In the genomic region with DNA sequence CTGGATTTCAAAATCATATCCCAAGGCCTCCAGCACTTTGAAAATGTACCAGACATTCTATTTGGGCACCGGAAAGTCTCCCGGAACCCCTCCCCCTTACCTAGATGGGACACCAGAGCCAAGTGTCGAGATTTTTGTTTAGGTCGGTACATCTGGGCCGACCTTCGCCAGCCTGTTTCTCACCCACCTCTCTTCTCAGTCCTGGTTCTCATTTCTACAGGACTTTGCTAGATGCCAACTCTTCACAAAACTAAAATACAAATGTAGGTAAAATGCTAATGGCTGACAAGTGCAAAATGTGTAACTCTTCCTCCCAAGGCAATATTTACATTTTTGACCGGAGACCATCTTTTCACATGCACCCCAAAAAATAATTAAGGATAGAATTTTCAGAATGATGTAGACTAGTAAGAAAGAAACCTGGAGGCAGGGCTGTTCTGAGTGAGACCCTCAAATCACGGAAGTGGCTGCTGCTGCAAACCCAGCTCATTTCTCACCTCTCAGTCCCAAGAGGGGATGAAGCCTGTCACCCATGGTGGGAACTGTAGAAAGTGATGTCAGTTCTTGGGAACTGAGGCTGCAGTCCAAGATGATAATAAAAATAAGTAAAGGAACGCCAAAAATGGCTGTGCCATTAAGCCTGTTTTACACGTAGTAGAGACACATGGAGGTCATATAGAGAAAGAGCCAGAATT, we compare ENCODE assay signal across 8 cellular contexts. TPM values are rescaled to one million over a fixed set of nuclear protein-coding genes. Genes with fewer than 3 reads are reported as not detected.
DNase-seq lines count a peak whose midpoint lies in the region; ATAC-seq and TF ChIP-seq lines count a peak whose summit lies in the region.
"Not testable (repeated sequence)": the region's sequence is repeated elsewhere in the genome, so short reads cannot be mapped to it uniquely, and the experiment has no call there.

No MANE protein-coding gene starts in this region.

- ATAC-seq in GM21576 (IDR thresholded peaks at IDR 0.05; ENCODE audit: unreplicated experiment) = peak; percentile 7
- not testable (repeated sequence) for ATAC-seq in central memory CD8-positive, alpha-beta T cell (replicated peaks; ENCODE audit: extremely low read depth, poor library complexity, severe bottlenecking); right cardiac atrium

- TF ChIP-seq CTCF in KMS-11 (conservative IDR thresholded peaks at IDR 0.05; ENCODE audit: low read depth, low read length) = 0 out of 2 replicates have a peak, but pooled peaks have one; percentile 13
- TF ChIP-seq CTCF in nephron progenitor cell (IDR thresholded peaks at IDR 0.05) = not testable (repeated sequence)

- not testable (repeated sequence) for H3K27me3 Mint-ChIP-seq in CD4-positive, alpha-beta memory T cell; activated CD4-positive, alpha-beta T cell treated with anti-CD3 and anti-CD28 coated beads, Interleukin-2, amount 10 ng/mL, durations not matched to agents 7 days and 5 days; central memory CD8-positive, alpha-beta T cell
- H3K27me3 Mint-ChIP-seq in nephron progenitor cell (ENCODE audit: low read depth, poor library complexity) = peaks cover 16% of the 10 kb centered on the region

- intact Hi-C loops in CD4-positive, alpha-beta memory T cell (cut with micrococcal nuclease) = loop anchor here (1.0 to 5.0 kb wide), 4 partner anchors 15 to 405 kb away; a partner anchor contains a TSS
- intact Hi-C loops in right cardiac atrium (cut with DNase I) = loop anchor here in 1 of 4 donors (5.0 kb wide), 1 partner anchor 50 kb away; a partner anchor contains a TSS

- peaks cover 5 to 15% (median 8%) of the 10 kb centered on the region in 4 donors for H3K4me1 Mint-ChIP-seq in CD4-positive, alpha-beta memory T cell
- H3K4me1 Mint-ChIP-seq in activated CD4-positive, alpha-beta T cell treated with anti-CD3 and anti-CD28 coated beads, Interleukin-2, amount 10 ng/mL, durations not matched to agents 7 days and 5 days = peaks cover 21% of the 10 kb centered on the region
- H3K4me1 Mint-ChIP-seq in central memory CD8-positive, alpha-beta T cell; nephron progenitor cell: not testable (repeated sequence)

- peak overlapping the region; percentile 79 to 94 (median 88) for H3K27ac Mint-ChIP-seq in CD4-positive, alpha-beta memory T cell
- H3K27ac Mint-ChIP-seq in activated CD4-positive, alpha-beta T cell treated with anti-CD3 and anti-CD28 coated beads, Interleukin-2, amount 10 ng/mL, durations not matched to agents 7 days and 5 days = peak overlapping the region; percentile 88
- H3K27ac Mint-ChIP-seq in central memory CD8-positive, alpha-beta T cell (ENCODE audit: low read depth) = peak overlapping the region; percentile 84
- peak overlapping the region; percentile 88 for H3K27ac Mint-ChIP-seq in nephron progenitor cell

- H3K36me3 ChIP-seq in CD4-positive, alpha-beta memory T cell (ENCODE audit: insufficient read depth, low read length); KMS-11 (ENCODE audit: insufficient read depth); subcutaneous abdominal adipose tissue (ENCODE audit: control insufficient read depth in 5 of 5, insufficient read depth in 5 of 5, low read length in 5 of 5): not testable (repeated sequence)

- H3K4me3 ChIP-seq in CD4-positive, alpha-beta memory T cell (ENCODE audit: low read length in 2 of 2) = peak overlapping the region in 1 of 2 donors; percentile 73
- not testable (repeated sequence) for H3K4me3 ChIP-seq in KMS-11 (IDR thresholded peaks at IDR 0.05; ENCODE audit: insufficient read depth, low read depth, low read length)
- peak overlapping the region; percentile 23 for H3K4me3 ChIP-seq in right cardiac atrium (ENCODE audit: low read length)
- peak overlapping the region; percentile 70 to 80 (median 75) for H3K4me3 ChIP-seq in subcutaneous abdominal adipose tissue (ENCODE audit: low read depth in 1 of 5, low read length in 5 of 5)

- H3K9me3 Mint-ChIP-seq in CD4-positive, alpha-beta memory T cell = peaks cover 0 to 12% (median 9%) of the 10 kb centered on the region in 8 donors
- H3K9me3 Mint-ChIP-seq in activated CD4-positive, alpha-beta T cell treated with anti-CD3 and anti-CD28 coated beads, Interleukin-2, amount 10 ng/mL, durations not matched to agents 7 days and 5 days = peaks cover 16% of the 10 kb centered on the region
- H3K9me3 Mint-ChIP-seq in central memory CD8-positive, alpha-beta T cell = not testable (repeated sequence)
- H3K9me3 Mint-ChIP-seq in nephron progenitor cell = peaks cover 16% of the 10 kb centered on the region

- POLR2A ChIA-PET in CD4-positive, alpha-beta memory T cell (lab: Charles Lee; ENCODE audit: partially characterized antibody); activated CD4-positive, alpha-beta T cell treated with anti-CD3 and anti-CD28 coated beads, Interleukin-2, amount 10 ng/mL, durations not matched to agents 7 days and 5 days (lab: Charles Lee): not testable (repeated sequence)

- WGBS in right cardiac atrium = 41% methylated on average over 10 of the region's 10 CpGs

- peak overlapping the region; percentile 87 to 100 (median 96) for H3K4me3 Mint-ChIP-seq in CD4-positive, alpha-beta memory T cell
- peak overlapping the region; percentile 87 for H3K4me3 Mint-ChIP-seq in activated CD4-positive, alpha-beta T cell treated with anti-CD3 and anti-CD28 coated beads, Interleukin-2, amount 10 ng/mL, durations not matched to agents 7 days and 5 days
- peak overlapping the region; percentile 92 for H3K4me3 Mint-ChIP-seq in central memory CD8-positive, alpha-beta T cell
- peak overlapping the region; percentile 94 for H3K4me3 Mint-ChIP-seq in nephron progenitor cell

- H4K20me1 ChIP-seq in KMS-11 (ENCODE audit: insufficient read depth) = not testable (repeated sequence)

- H3K9me3 ChIP-seq in CD4-positive, alpha-beta memory T cell (ENCODE audit: control insufficient read depth in 1 of 2, low read length in 2 of 2); right cardiac atrium (ENCODE audit: control insufficient read depth, low read length); subcutaneous abdominal adipose tissue (ENCODE audit: control insufficient read depth in 5 of 5, low read length in 5 of 5): not testable (repeated sequence)

- not testable (repeated sequence) for H3K36me3 Mint-ChIP-seq in CD4-positive, alpha-beta memory T cell; central memory CD8-positive, alpha-beta T cell (ENCODE audit: insufficient read depth); nephron progenitor cell (ENCODE audit: low read depth)
- peaks cover 10% of the 10 kb centered on the region for H3K36me3 Mint-ChIP-seq in activated CD4-positive, alpha-beta T cell treated with anti-CD3 and anti-CD28 coated beads, Interleukin-2, amount 10 ng/mL, durations not matched to agents 7 days and 5 days (ENCODE audit: low read depth)

- not testable (repeated sequence) for H3K27me3 ChIP-seq in CD4-positive, alpha-beta memory T cell (ENCODE audit: insufficient read depth, low read length); KMS-11 (ENCODE audit: insufficient read depth, low read depth); right cardiac atrium (ENCODE audit: control insufficient read depth, insufficient read depth); subcutaneous abdominal adipose tissue (ENCODE audit: control insufficient read depth in 5 of 5, insufficient read depth in 4 of 5, low read length in 5 of 5)

- DNase-seq in CD4-positive, alpha-beta memory T cell; activated CD4-positive, alpha-beta T cell treated with anti-CD3 and anti-CD28 coated beads, Interleukin-2, amount 10 ng/mL, durations not matched to agents 7 days and 5 days; central memory CD8-positive, alpha-beta T cell (ENCODE audit: low spot score in 2 of 2); right cardiac atrium; nephron progenitor cell: not testable (repeated sequence)

- H3K79me2 ChIP-seq in KMS-11 (ENCODE audit: insufficient read depth, low read depth) = not testable (repeated sequence)

- peak overlapping the region; percentile 67; the same call in 1 of the 2 replicates for H2AFZ ChIP-seq in KMS-11 (ENCODE audit: low read depth)

- H3K4me1 ChIP-seq in CD4-positive, alpha-beta memory T cell (ENCODE audit: insufficient read depth, low read length); KMS-11 (ENCODE audit: low read depth, poor library complexity, severe bottlenecking); right cardiac atrium (ENCODE audit: control insufficient read depth, insufficient read depth, low read length): not testable (repeated sequence)
- H3K4me1 ChIP-seq in subcutaneous abdominal adipose tissue (ENCODE audit: control insufficient read depth in 5 of 5, insufficient read depth in 5 of 5, low read length in 5 of 5) = peaks cover 0 to 23% (median 11%) of the 10 kb centered on the region in 5 donors

- CTCF ChIA-PET in CD4-positive, alpha-beta memory T cell (lab: Charles Lee; ENCODE audit: partially characterized antibody) = interaction anchor here (1.0 kb wide), 1 partner anchor 21 kb away, joined by 4 read pairs; no protein-coding TSS in a partner anchor
- CTCF ChIA-PET in activated CD4-positive, alpha-beta T cell treated with anti-CD3 and anti-CD28 coated beads, Interleukin-2, amount 10 ng/mL, durations not matched to agents 7 days and 5 days (lab: Charles Lee) = interaction anchor here (1.0 kb wide), 1 partner anchor 53 kb away, joined by 3 read pairs; no protein-coding TSS in a partner anchor

- H3K9ac ChIP-seq in KMS-11 (peak overlapping the region; percentile 37; the same call in 1 of the 2 replicates), subcutaneous abdominal adipose tissue (ENCODE audit: low read length in 5 of 5) (peak overlapping the region in 3 of 5 donors; percentile 74 to 85 (median 76))

- H3K27ac ChIP-seq in CD4-positive, alpha-beta memory T cell (ENCODE audit: low read depth, low read length) = not testable (repeated sequence)
- peak overlapping the region; percentile 35; the same call in 1 of the 2 replicates for H3K27ac ChIP-seq in KMS-11
- H3K27ac ChIP-seq in right cardiac atrium (ENCODE audit: low read length) = peak overlapping the region; percentile 67
- H3K27ac ChIP-seq in subcutaneous abdominal adipose tissue (ENCODE audit: low read depth, low read length) = peak overlapping the region; percentile 78

- peak overlapping the region; percentile 25; the same call in 1 of the 2 replicates for H3K4me2 ChIP-seq in KMS-11

RNA-seq across cellular contexts. Expression of a gene that starts 14.7 kb away (rescaled TPM):
- total RNA-seq in CD4-positive, alpha-beta memory T cell = under 1 TPM; 0.15 to 0.22 TPM
- polyA plus RNA-seq in CD4-positive, alpha-beta memory T cell = not detected
- 1 to 10 TPM in 1 of 2 experiments, under 1 TPM in 1; 0.83 to 1.1 TPM for total RNA-seq in activated CD4-positive, alpha-beta T cell treated with anti-CD3 and anti-CD28 coated beads, Interleukin-2, amount 10 ng/mL, durations not matched to agents 7 days and 5 days
- total RNA-seq in right cardiac atrium = under 1 TPM; 0.17 to 0.45 (median 0.17) TPM
- polyA plus RNA-seq in right cardiac atrium = 0.18 TPM

RNA-seq across cellular contexts. Expression of a gene that starts 34.3 kb away (rescaled TPM):
- total RNA-seq in CD4-positive, alpha-beta memory T cell = not detected
- under 1 TPM in 1 of 2 donors, not detected in 1; 0.04 TPM for polyA plus RNA-seq in CD4-positive, alpha-beta memory T cell
- total RNA-seq in activated CD4-positive, alpha-beta T cell treated with anti-CD3 and anti-CD28 coated beads, Interleukin-2, amount 10 ng/mL, durations not matched to agents 7 days and 5 days = not detected
- under 1 TPM in 1 of 4 donors, not detected in 3; 0.14 TPM for total RNA-seq in right cardiac atrium
- 0.16 TPM for polyA plus RNA-seq in right cardiac atrium

RNA-seq across cellular contexts. Expression of a gene that starts 48.4 kb away (rescaled TPM):
- 10 to 100 TPM; 13.3 to 16.8 TPM for total RNA-seq in CD4-positive, alpha-beta memory T cell
- polyA plus RNA-seq in CD4-positive, alpha-beta memory T cell = 10 to 100 TPM; 18.6 to 19.6 TPM
- 10 to 100 TPM; 22.5 to 24.8 TPM for total RNA-seq in activated CD4-positive, alpha-beta T cell treated with anti-CD3 and anti-CD28 coated beads, Interleukin-2, amount 10 ng/mL, durations not matched to agents 7 days and 5 days
- 10 to 100 TPM; 15.5 to 23.6 (median 20.5) TPM for total RNA-seq in right cardiac atrium
- 44.2 TPM for polyA plus RNA-seq in right cardiac atrium

RNA-seq across cellular contexts. Expression of a gene that starts 57.0 kb away (rescaled TPM):
- total RNA-seq in CD4-positive, alpha-beta memory T cell = 10 to 100 TPM; 18.3 to 21.4 TPM
- 10 to 100 TPM; 11.0 to 15.5 TPM for polyA plus RNA-seq in CD4-positive, alpha-beta memory T cell
- 10 to 100 TPM; 57.4 to 60.3 TPM for total RNA-seq in activated CD4-positive, alpha-beta T cell treated with anti-CD3 and anti-CD28 coated beads, Interleukin-2, amount 10 ng/mL, durations not matched to agents 7 days and 5 days
- 10 to 100 TPM in 1 of 4 donors, 1 to 10 TPM in 3; 4.0 to 11.0 (median 5.3) TPM for total RNA-seq in right cardiac atrium
- polyA plus RNA-seq in right cardiac atrium = 3.5 TPM
